8 cellular contexts compared by ENCODE assay signal in the genomic region with DNA sequence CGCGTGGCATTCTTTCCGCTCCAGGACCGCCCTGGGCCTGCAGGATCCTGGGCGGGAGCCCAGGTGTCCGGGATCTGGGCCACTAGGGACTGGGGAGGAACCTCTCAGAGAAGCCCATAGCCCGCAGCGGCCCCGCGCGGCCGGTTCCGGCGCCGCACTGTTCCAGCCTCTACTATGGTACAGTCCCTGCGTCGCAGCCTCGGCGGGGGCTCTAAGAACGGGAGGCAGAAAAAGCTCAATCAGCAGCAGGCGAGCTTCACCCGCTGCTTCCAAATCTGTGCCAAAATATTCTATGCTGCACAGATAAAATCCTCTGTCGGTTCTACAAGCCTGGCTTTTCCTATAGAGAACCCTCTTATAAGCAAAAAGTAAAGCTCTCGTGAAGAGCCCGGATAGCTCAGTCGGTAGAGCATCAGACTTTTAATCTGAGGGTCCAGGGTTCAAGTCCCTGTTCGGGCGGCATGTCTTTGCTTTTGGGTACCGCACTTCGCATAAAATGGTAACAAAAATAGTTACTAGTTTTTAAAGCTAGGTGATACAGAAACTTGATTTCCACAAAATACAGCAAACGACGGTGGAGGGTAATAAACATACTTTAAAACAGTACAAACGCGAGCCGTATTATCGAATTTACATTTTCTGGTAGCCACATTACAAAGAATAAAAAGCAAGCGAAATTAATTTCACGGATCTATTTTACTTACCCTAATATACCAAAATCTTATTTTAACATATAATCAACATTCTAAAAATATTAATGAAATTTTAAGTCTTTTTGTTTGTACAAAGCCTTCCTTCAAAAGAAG. TPM values are rescaled to one million over a fixed set of nuclear protein-coding genes. Genes with fewer than 3 reads are reported as not detected.
DNase-seq lines count a peak whose midpoint lies in the region; ATAC-seq, FAIRE-seq and TF ChIP-seq lines count a peak whose summit lies in the region.

No MANE protein-coding gene starts in this region.

- intact Hi-C loops in activated B cell treated with CpG ODN at 0.5 μM for 24 hours (cut with micrococcal nuclease), result loop anchor here (1.0 to 2.0 kb wide), 14 partner anchors 28 to 430 kb away; partner anchors contain the start of genes NAA38, PFAS, RANGRF and RPL26

- peaks cover 13 to 15% of the 10 kb centered on the region in 2 donors for H3K4me1 ChIP-seq in small intestine (ENCODE audit: control insufficient read depth in 2 of 2, insufficient read depth in 1 of 2, low read depth in 1 of 2, low read length in 1 of 2)

- no peaks in the 10 kb centered on the region for H3K36me3 ChIP-seq in bronchial epithelial cell (ENCODE audit: control insufficient read depth, insufficient read depth, low read length)
- H3K36me3 ChIP-seq in small intestine (ENCODE audit: control insufficient read depth in 2 of 2, insufficient read depth in 2 of 2, low read length in 2 of 2), result no peaks in the 10 kb centered on the region

- ATAC-seq in HG03025 (IDR thresholded peaks at IDR 0.05; ENCODE audit: low FRiP score, unreplicated experiment) (peak; percentile 33), activated B cell treated with CpG ODN at 0.5 μM for 24 hours (ENCODE audit: low read depth) (peak; percentile 68), GM21367 (IDR thresholded peaks at IDR 0.05; ENCODE audit: unreplicated experiment) (no peak)

- no peaks in the 10 kb centered on the region for H3K9me3 ChIP-seq in small intestine (ENCODE audit: control insufficient read depth, low read depth)

- H3K27me3 ChIP-seq in bronchial epithelial cell (ENCODE audit: control insufficient read depth, insufficient read depth, low read length), result peaks cover 4% of the 10 kb centered on the region
- peaks cover 7 to 21% of the 10 kb centered on the region in 2 donors for H3K27me3 ChIP-seq in small intestine (ENCODE audit: control insufficient read depth in 2 of 2, insufficient read depth in 2 of 2, low read length in 2 of 2)

- FAIRE-seq in bronchial epithelial cell (lab: Jason Lieb, UNC), result no peak
- FAIRE-seq in small intestine (lab: Jason Lieb, UNC), result no peak

- peak overlapping the region; percentile 46 to 51 for H3K27ac ChIP-seq in small intestine (ENCODE audit: low read depth in 1 of 2, low read length in 1 of 2)

- H3K9me3 Mint-ChIP-seq in activated B cell treated with CpG ODN at 0.5 μM for 24 hours, result no peaks in the 10 kb centered on the region

- peak overlapping the region; percentile 96 for H3K27ac Mint-ChIP-seq in activated B cell treated with CpG ODN at 0.5 μM for 24 hours

- peak; percentile 89 for DNase-seq in NCI-H2171 treated with DMSO at 0.1 percent for 48 hours (lab: John Stamatoyannopoulos, UW)
- peak; percentile 81 for DNase-seq in activated B cell treated with CpG ODN at 0.5 μM for 24 hours
- peak; percentile 61 for DNase-seq in bronchial epithelial cell (ENCODE audit: low read depth)
- peak; percentile 78 for DNase-seq in iPS-NIHi7 (ENCODE audit: extremely low spot score)
- peak; percentile 75 for DNase-seq in small intestine

- POLR2A ChIA-PET in activated B cell treated with CpG ODN at 0.5 μM for 24 hours (lab: Charles Lee), result interaction anchor here (0.5 to 5.2 kb wide), 26 partner anchors 8 to 432 kb away, joined by 3 to 57 read pairs (median 10); partner anchors contain the start of genes BORCS6, CTC1, PER1 and RANGRF

- peaks cover 58% of the 10 kb centered on the region for H3K4me1 Mint-ChIP-seq in activated B cell treated with CpG ODN at 0.5 μM for 24 hours

- 0 to 1% (median 0%) methylated on average over 38 of the region's 38 CpGs for WGBS in small intestine, 3 donors

- H3K4me3 ChIP-seq in GM08714 (ENCODE audit: low read length) (peak overlapping the region; percentile 71), bronchial epithelial cell (ENCODE audit: low read depth, low read length) (peak overlapping the region; percentile 43), small intestine (ENCODE audit: low read depth in 1 of 2, low read length in 2 of 2) (peak overlapping the region in 1 of 2 donors; percentile 36)

- peak; percentile 26 for TF ChIP-seq CTCF in activated B cell treated with CpG ODN at 0.5 μM for 24 hours (IDR thresholded peaks at IDR 0.05)
- peak; percentile 90 for TF ChIP-seq CTCF in bronchial epithelial cell (IDR thresholded peaks at IDR 0.05; ENCODE audit: insufficient read depth, low read length, severe bottlenecking)

- CTCF ChIA-PET in activated B cell treated with CpG ODN at 0.5 μM for 24 hours (lab: Charles Lee), result interaction anchor here (0.6 to 5.6 kb wide), 26 partner anchors 9 to 258 kb away, joined by 3 to 37 read pairs (median 8); partner anchors contain the start of genes CTC1, KRABD2, PFAS and SLC25A35

- H3K36me3 Mint-ChIP-seq in activated B cell treated with CpG ODN at 0.5 μM for 24 hours (ENCODE audit: low read depth), result peaks cover 9% of the 10 kb centered on the region

- H3K4me3 Mint-ChIP-seq in activated B cell treated with CpG ODN at 0.5 μM for 24 hours, result peak overlapping the region; percentile 93

- peaks cover 56% of the 10 kb centered on the region for H3K27me3 Mint-ChIP-seq in activated B cell treated with CpG ODN at 0.5 μM for 24 hours

RNA-seq across cellular contexts. Expression of gene ALOXE3, which starts 0.7 kb away (rescaled TPM):
- total RNA-seq in activated B cell treated with CpG ODN at 0.5 μM for 24 hours (not detected in 2 replicates), bronchial epithelial cell (1.3 and 2.0 TPM in 2 replicates)
- 1 to 10 TPM in 1 of 3 donors, under 1 TPM in 1, not detected in 1; 0.13 to 1.6 TPM for polyA plus RNA-seq in small intestine

RNA-seq across cellular contexts. Expression of gene HES7, which starts 4.9 kb away (rescaled TPM):
- total RNA-seq in activated B cell treated with CpG ODN at 0.5 μM for 24 hours, result 0.12 and 0.49 TPM in 2 replicates
- total RNA-seq in bronchial epithelial cell, result 0.13 and 1.3 TPM in 2 replicates
- polyA plus RNA-seq in small intestine, result under 1 TPM in 1 of 3 donors, not detected in 2; 0.06 TPM

RNA-seq across cellular contexts. Expression of gene ALOX12B, which starts 31.5 kb away (rescaled TPM):
- total RNA-seq in activated B cell treated with CpG ODN at 0.5 μM for 24 hours (1.4 and 1.5 TPM in 2 replicates), bronchial epithelial cell (0.26 and 2.0 TPM in 2 replicates)
- polyA plus RNA-seq in small intestine, result under 1 TPM; 0.45 to 0.81 (median 0.66) TPM

RNA-seq across cellular contexts. Expression of gene PER1, which starts 33.2 kb away (rescaled TPM):
- 40.7 and 45.0 TPM in 2 replicates for total RNA-seq in activated B cell treated with CpG ODN at 0.5 μM for 24 hours
- 21.9 and 26.4 TPM in 2 replicates for total RNA-seq in bronchial epithelial cell
- 10 to 100 TPM; 47.8 to 79.4 (median 60.1) TPM for polyA plus RNA-seq in small intestine

RNA-seq across cellular contexts. Expression of gene VAMP2, which starts 43.8 kb away (rescaled TPM):
- total RNA-seq in activated B cell treated with CpG ODN at 0.5 μM for 24 hours, result 82.0 and 97.7 TPM in 2 replicates
- 2.1 and 4.4 TPM in 2 replicates for total RNA-seq in bronchial epithelial cell
- 10 to 100 TPM; 27.5 to 47.3 (median 46.2) TPM for polyA plus RNA-seq in small intestine
